Comparison of ENCODE assay signal across 10 cellular contexts in the genomic region with DNA sequence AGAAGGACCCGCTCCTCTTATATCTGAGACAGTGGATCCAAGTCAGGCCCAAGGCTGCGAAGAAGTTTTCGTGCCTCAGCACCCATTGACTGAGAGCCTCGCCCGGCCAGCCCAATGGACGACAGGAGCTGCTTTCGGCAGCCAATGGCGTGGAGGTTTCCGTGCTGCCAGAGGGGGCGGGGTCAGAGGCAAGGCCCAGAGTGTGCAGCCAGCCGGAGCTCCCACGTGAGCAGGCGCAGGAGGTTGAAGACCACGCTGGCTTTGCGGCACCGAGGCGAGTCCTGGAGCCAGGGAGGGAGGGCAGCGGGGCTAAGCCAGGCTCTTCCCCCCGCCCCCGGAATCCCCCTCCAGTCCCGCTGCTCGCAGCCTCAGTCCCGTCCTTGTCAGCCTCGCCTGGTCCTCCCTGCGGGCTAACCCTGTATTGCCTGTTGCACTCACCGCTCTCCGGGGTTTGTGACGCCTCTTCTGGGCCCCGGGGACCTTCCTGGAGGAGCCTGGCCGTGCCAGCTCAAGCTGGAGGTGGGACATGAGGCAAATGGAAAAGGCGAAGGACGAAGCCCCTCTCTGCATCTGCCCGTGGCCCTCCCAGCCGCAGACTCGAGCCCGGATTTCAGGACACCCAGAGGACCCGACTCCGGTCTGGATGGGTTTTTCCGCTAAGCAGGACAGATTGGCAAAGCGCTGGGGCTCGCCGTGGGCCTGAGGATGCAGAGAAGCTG. TPM values are rescaled to one million over a fixed set of nuclear protein-coding genes. Genes with fewer than 3 reads are reported as not detected.
DNase-seq lines count a peak whose midpoint lies in the region; ATAC-seq, FAIRE-seq and TF ChIP-seq lines count a peak whose summit lies in the region.
"Had no signal": no experiment of that assay in that cellular context is flagged by ENCODE, and none has a peak within 500 bp of the region (broad histone marks: within the 10 kb centered on the region; RNA-seq: fewer than 3 reads in every experiment).

No MANE protein-coding gene starts in this region.

- H3K4me3 Mint-ChIP-seq in activated CD4-positive, alpha-beta T cell treated with anti-CD3 and anti-CD28 coated beads for 36 hours = no peak overlapping the region
- no peak overlapping the region for H3K4me3 Mint-ChIP-seq in activated naive CD4-positive, alpha-beta T cell treated with anti-CD3 and anti-CD28 coated beads, Interleukin-2, amount 10 ng/mL, durations not matched to agents 7 days and 5 days

- peaks cover 41% of the 10 kb centered on the region for H3K27me3 ChIP-seq in suprapubic skin
- peaks cover 0 to 12% of the 10 kb centered on the region in 2 donors for H3K27me3 ChIP-seq in small intestine (ENCODE audit: control insufficient read depth in 2 of 2, insufficient read depth in 2 of 2, low read length in 2 of 2)

- no peaks in the 10 kb centered on the region for H3K9me3 ChIP-seq in suprapubic skin
- H3K9me3 ChIP-seq in small intestine (ENCODE audit: control insufficient read depth, low read depth) = no peaks in the 10 kb centered on the region

- H3K36me3 Mint-ChIP-seq in activated CD4-positive, alpha-beta T cell treated with anti-CD3 and anti-CD28 coated beads for 36 hours (ENCODE audit: low read depth) = no peaks in the 10 kb centered on the region
- H3K36me3 Mint-ChIP-seq in activated naive CD4-positive, alpha-beta T cell treated with anti-CD3 and anti-CD28 coated beads, Interleukin-2, amount 10 ng/mL, durations not matched to agents 7 days and 5 days = no peaks in the 10 kb centered on the region

- peaks cover 2% of the 10 kb centered on the region for H3K4me1 Mint-ChIP-seq in activated CD4-positive, alpha-beta T cell treated with anti-CD3 and anti-CD28 coated beads for 36 hours
- H3K4me1 Mint-ChIP-seq in activated naive CD4-positive, alpha-beta T cell treated with anti-CD3 and anti-CD28 coated beads, Interleukin-2, amount 10 ng/mL, durations not matched to agents 7 days and 5 days = no peaks in the 10 kb centered on the region

- POLR2A ChIA-PET in activated CD4-positive, alpha-beta T cell treated with anti-CD3 and anti-CD28 coated beads for 36 hours (lab: Charles Lee) = no interaction called here

- no peak overlapping the region for H3K27ac ChIP-seq in suprapubic skin
- H3K27ac ChIP-seq in small intestine (ENCODE audit: low read depth in 1 of 2, low read length in 1 of 2) = no peak overlapping the region
- H3K27ac ChIP-seq: C4-2B had no signal

- CTCF ChIA-PET in activated CD4-positive, alpha-beta T cell treated with anti-CD3 and anti-CD28 coated beads for 36 hours (lab: Charles Lee) = interaction anchor here (0.6 kb wide), 1 partner anchor 32 kb away, joined by 3 read pairs; no protein-coding TSS in a partner anchor
- CTCF ChIA-PET in activated naive CD4-positive, alpha-beta T cell treated with anti-CD3 and anti-CD28 coated beads, Interleukin-2, amount 10 ng/mL, durations not matched to agents 7 days and 5 days (lab: Charles Lee) = no interaction called here

- H3K4me3 ChIP-seq in suprapubic skin (peak overlapping the region; percentile 15), small intestine (ENCODE audit: low read depth in 1 of 2, low read length in 2 of 2) (peak overlapping the region in 1 of 2 donors; percentile 3)

- ATAC-seq in activated CD4-positive, alpha-beta T cell treated with anti-CD3 and anti-CD28 coated beads for 36 hours = peak; percentile 61
- no peak for ATAC-seq in GM19328 (IDR thresholded peaks at IDR 0.05; ENCODE audit: unreplicated experiment)

- H3K9me3 Mint-ChIP-seq in activated CD4-positive, alpha-beta T cell treated with anti-CD3 and anti-CD28 coated beads for 36 hours (ENCODE audit: low read depth) = no peaks in the 10 kb centered on the region
- H3K9me3 Mint-ChIP-seq in activated naive CD4-positive, alpha-beta T cell treated with anti-CD3 and anti-CD28 coated beads, Interleukin-2, amount 10 ng/mL, durations not matched to agents 7 days and 5 days = no peaks in the 10 kb centered on the region

- no peak for TF ChIP-seq CTCF in suprapubic skin (IDR thresholded peaks at IDR 0.05)

- H3K36me3 ChIP-seq in suprapubic skin = no peaks in the 10 kb centered on the region
- H3K36me3 ChIP-seq in small intestine (ENCODE audit: control insufficient read depth in 2 of 2, insufficient read depth in 2 of 2, low read length in 2 of 2) = no peaks in the 10 kb centered on the region

- no peak for FAIRE-seq in small intestine (lab: Jason Lieb, UNC)

- no peak for TF ChIP-seq EP300 in suprapubic skin (IDR thresholded peaks at IDR 0.05)

- peaks cover 13% of the 10 kb centered on the region for H3K4me1 ChIP-seq in suprapubic skin
- H3K4me1 ChIP-seq in small intestine (ENCODE audit: control insufficient read depth in 2 of 2, insufficient read depth in 1 of 2, low read depth in 1 of 2, low read length in 1 of 2) = no peaks in the 10 kb centered on the region

- H3K27me3 Mint-ChIP-seq in activated CD4-positive, alpha-beta T cell treated with anti-CD3 and anti-CD28 coated beads for 36 hours = peaks cover 10% of the 10 kb centered on the region
- H3K27me3 Mint-ChIP-seq in activated naive CD4-positive, alpha-beta T cell treated with anti-CD3 and anti-CD28 coated beads, Interleukin-2, amount 10 ng/mL, durations not matched to agents 7 days and 5 days = peaks cover 52% of the 10 kb centered on the region

- no peak for TF ChIP-seq POLR2A in suprapubic skin (IDR thresholded peaks at IDR 0.05)

- peak; percentile 55 for DNase-seq in activated CD4-positive, alpha-beta T cell treated with anti-CD3 and anti-CD28 coated beads for 36 hours
- DNase-seq in activated CD4-positive, alpha-beta T cell treated with anti-CD3 and anti-CD28 coated beads for 1 hour = no peak
- peak; percentile 33 for DNase-seq in activated naive CD4-positive, alpha-beta T cell treated with anti-CD3 and anti-CD28 coated beads, Interleukin-2, amount 10 ng/mL, durations not matched to agents 7 days and 5 days
- DNase-seq in islet precursor cell = peak; percentile 63
- DNase-seq in suprapubic skin (ENCODE audit: low spot score in 2 of 2) = no peak
- DNase-seq in small intestine = no peak
- DNase-seq in Kasumi-1 (lab: John Stamatoyannopoulos, UW) = no peak

- intact Hi-C loops in activated CD4-positive, alpha-beta T cell treated with anti-CD3 and anti-CD28 coated beads for 36 hours (cut with DNase I, micrococcal nuclease) = no loop called here

- WGBS in suprapubic skin = 12% methylated on average over 20 of the region's 42 CpGs
- 25 to 40% (median 36%) methylated on average over 36 to 42 of the region's 42 CpGs for WGBS in small intestine, 3 donors

- no peak overlapping the region for H3K27ac Mint-ChIP-seq in activated CD4-positive, alpha-beta T cell treated with anti-CD3 and anti-CD28 coated beads for 36 hours
- no peak overlapping the region for H3K27ac Mint-ChIP-seq in activated naive CD4-positive, alpha-beta T cell treated with anti-CD3 and anti-CD28 coated beads, Interleukin-2, amount 10 ng/mL, durations not matched to agents 7 days and 5 days

RNA-seq across cellular contexts. Expression of gene IFNL4, which starts 1.5 kb away (rescaled TPM):
- not detected for total RNA-seq in activated CD4-positive, alpha-beta T cell treated with anti-CD3 and anti-CD28 coated beads for 36 hours
- total RNA-seq in suprapubic skin = not detected
- polyA plus RNA-seq in small intestine = not detected
- total RNA-seq: temporal lobe had no signal

RNA-seq across cellular contexts. Expression of gene IFNL3, which starts 2.3 kb away (rescaled TPM):
- under 1 TPM; 0.34 to 0.53 TPM for total RNA-seq in activated CD4-positive, alpha-beta T cell treated with anti-CD3 and anti-CD28 coated beads for 36 hours
- total RNA-seq in suprapubic skin = not detected
- not detected for polyA plus RNA-seq in small intestine
- total RNA-seq: temporal lobe had no signal

RNA-seq across cellular contexts. Expression of gene IFNL2, which starts 21.1 kb away (rescaled TPM):
- not detected for total RNA-seq in activated CD4-positive, alpha-beta T cell treated with anti-CD3 and anti-CD28 coated beads for 36 hours
- not detected for total RNA-seq in suprapubic skin
- not detected for polyA plus RNA-seq in small intestine
- total RNA-seq: temporal lobe had no signal

RNA-seq across cellular contexts. Expression of gene SYCN, which starts 43.0 kb away (rescaled TPM):
- not detected for total RNA-seq in activated CD4-positive, alpha-beta T cell treated with anti-CD3 and anti-CD28 coated beads for 36 hours
- total RNA-seq in suprapubic skin = not detected
- 1 to 10 TPM in 1 of 3 donors, not detected in 2; 2.7 TPM for polyA plus RNA-seq in small intestine
- total RNA-seq: temporal lobe had no signal

RNA-seq across cellular contexts. Expression of gene IFNL1, which starts 49.1 kb away (rescaled TPM):
- under 1 TPM; 0.50 to 0.51 TPM for total RNA-seq in activated CD4-positive, alpha-beta T cell treated with anti-CD3 and anti-CD28 coated beads for 36 hours
- total RNA-seq in suprapubic skin = not detected
- polyA plus RNA-seq in small intestine = not detected
- total RNA-seq: temporal lobe had no signal

Comparison
In these comparisons a context has a peak if more than half of its experiments do, and no peak if none do; other contexts are left out.
1. DNase-seq: peak in activated CD4-positive, alpha-beta T cell treated with anti-CD3 and anti-CD28 coated beads for 36 hours (single experiment), activated naive CD4-positive, alpha-beta T cell treated with anti-CD3 and anti-CD28 coated beads, Interleukin-2, amount 10 ng/mL, durations not matched to agents 7 days and 5 days (single experiment) and islet precursor cell (single experiment); none in activated CD4-positive, alpha-beta T cell treated with anti-CD3 and anti-CD28 coated beads for 1 hour (single experiment), suprapubic skin (0 of 2), small intestine (single experiment) and Kasumi-1 (0 of 2).